Comparison of ENCODE assay signal across 22 cellular contexts in the genomic region with DNA sequence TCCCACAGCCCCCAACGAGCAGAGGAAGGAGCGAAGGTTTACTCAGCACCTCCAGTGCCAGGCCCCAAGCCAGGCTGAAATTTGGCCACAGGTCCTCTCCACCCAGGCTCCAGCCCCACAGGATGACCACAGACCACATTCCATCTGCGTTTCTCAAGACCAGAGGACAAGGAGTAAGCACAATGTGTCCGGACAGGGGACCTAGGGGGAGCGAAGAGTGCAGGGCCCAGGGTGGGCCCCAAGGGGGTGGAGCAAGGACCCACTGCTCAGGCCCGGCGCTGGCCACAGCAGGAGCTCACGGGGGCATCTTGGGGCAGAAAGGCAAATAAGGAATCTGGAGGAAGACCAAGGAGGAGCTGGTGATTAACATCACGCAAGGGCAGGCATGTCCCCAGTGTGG.
A peak's percentile ranks its signal among the peaks of the same experiment; 100 is the strongest.
DNase-seq lines count a peak whose midpoint lies in the region; ATAC-seq and TF ChIP-seq lines count a peak whose summit lies in the region.
"Had no signal": no experiment of that assay in that cellular context is flagged by ENCODE, and none has a peak within 500 bp of the region (broad histone marks: within the 10 kb centered on the region; RNA-seq: fewer than 3 reads in every experiment).

No MANE protein-coding gene starts in this region.

- no peak for ATAC-seq in GM21526 (IDR thresholded peaks at IDR 0.05; ENCODE audit: low FRiP score, unreplicated experiment)

- BruUV-seq in Caco-2 (replicated peaks; lab: Mats Ljungman, UMichigan): no TSS peak

- 93 to 96% methylated on average over 6 to 9 of the region's 9 CpGs for WGBS in endodermal cell (ENCODE audit: insufficient coverage in 1 of 2, insufficient read length in 1 of 2), 2 experiments

- TF ChIP-seq CTCF in endodermal cell (conservative IDR thresholded peaks at IDR 0.05) (no peak), nephron progenitor cell (IDR thresholded peaks at IDR 0.05) (no peak), Caco-2 (IDR thresholded peaks at IDR 0.05; ENCODE audit: insufficient read depth in 1 of 2, low read depth in 1 of 2, low read length in 1 of 2, severe bottlenecking in 1 of 2, unreplicated experiment in 1 of 2) (no peak)

- H3K36me3 Mint-ChIP-seq in endodermal cell (ENCODE audit: low read depth): peaks cover 29% of the 10 kb centered on the region
- peaks cover 36% of the 10 kb centered on the region for H3K36me3 Mint-ChIP-seq in nephron progenitor cell (ENCODE audit: low read depth)
- H3K36me3 Mint-ChIP-seq in Caco-2 (ENCODE audit: insufficient read depth, unreplicated experiment): no peaks in the 10 kb centered on the region

- peaks cover 9% of the 10 kb centered on the region; the same call in 1 of the 2 replicates for H3K36me3 ChIP-seq in BLaER1
- peaks cover 4% of the 10 kb centered on the region for H3K36me3 ChIP-seq in endodermal cell (ENCODE audit: control insufficient read depth, insufficient read depth, low read length)
- no peaks in the 10 kb centered on the region for H3K36me3 ChIP-seq in Caco-2 (ENCODE audit: control insufficient read depth, insufficient read depth, low read length)
- H3K36me3 ChIP-seq: HAP-1, uterus had no signal

- H4K20me1 ChIP-seq in BLaER1: no peaks in the 10 kb centered on the region

- peak overlapping the region; percentile 96 for H3K4me2 ChIP-seq in BLaER1

- peaks cover 12% of the 10 kb centered on the region for H3K9me3 Mint-ChIP-seq in endodermal cell
- peaks cover 12% of the 10 kb centered on the region for H3K9me3 Mint-ChIP-seq in nephron progenitor cell
- no peaks in the 10 kb centered on the region for H3K9me3 Mint-ChIP-seq in Caco-2 (ENCODE audit: unreplicated experiment)
- H3K9me3 Mint-ChIP-seq: activated naive CD4-positive, alpha-beta T cell treated with anti-CD3 and anti-CD28 coated beads for 36 hours had no signal

- H3K4me3 Mint-ChIP-seq in endodermal cell (no peak overlapping the region), nephron progenitor cell (no peak overlapping the region), Caco-2 (ENCODE audit: unreplicated experiment) (no peak overlapping the region)
- H3K4me3 Mint-ChIP-seq: activated naive CD4-positive, alpha-beta T cell treated with anti-CD3 and anti-CD28 coated beads for 36 hours; CD4-positive, alpha-beta memory T cell had no signal

- no peak overlapping the region for H3K4me3 ChIP-seq in BLaER1
- no peak overlapping the region for H3K4me3 ChIP-seq in endodermal cell (ENCODE audit: low read length)
- no peak overlapping the region for H3K4me3 ChIP-seq in Caco-2 (ENCODE audit: low read depth, low read length)
- H3K4me3 ChIP-seq: HAP-1, lung, uterus had no signal

- H3K27ac Mint-ChIP-seq in endodermal cell: peak overlapping the region; percentile 35
- peak overlapping the region; percentile 42 for H3K27ac Mint-ChIP-seq in nephron progenitor cell
- H3K27ac Mint-ChIP-seq in Caco-2 (ENCODE audit: unreplicated experiment): no peak overlapping the region
- H3K27ac Mint-ChIP-seq: activated naive CD4-positive, alpha-beta T cell treated with anti-CD3 and anti-CD28 coated beads for 36 hours; CD4-positive, alpha-beta memory T cell had no signal

- H3K4me1 ChIP-seq in BLaER1: peaks cover 92% of the 10 kb centered on the region
- peaks cover 5% of the 10 kb centered on the region for H3K4me1 ChIP-seq in endodermal cell (ENCODE audit: control insufficient read depth, insufficient read depth, low read length)
- H3K4me1 ChIP-seq in Caco-2: no peaks in the 10 kb centered on the region
- H3K4me1 ChIP-seq: uterus had no signal

- H3K4me1 Mint-ChIP-seq in endodermal cell: peaks cover 10% of the 10 kb centered on the region
- H3K4me1 Mint-ChIP-seq in nephron progenitor cell: peaks cover 80% of the 10 kb centered on the region
- no peaks in the 10 kb centered on the region for H3K4me1 Mint-ChIP-seq in Caco-2 (ENCODE audit: low read depth, unreplicated experiment)
- H3K4me1 Mint-ChIP-seq: CD4-positive, alpha-beta memory T cell had no signal

- H3K27me3 ChIP-seq in BLaER1 (no peaks in the 10 kb centered on the region), endodermal cell (ENCODE audit: control insufficient read depth, insufficient read depth, low read length, poor library complexity, severe bottlenecking) (no peaks in the 10 kb centered on the region), Caco-2 (replicated peaks; ENCODE audit: control insufficient read depth, insufficient read depth, low read length) (no peaks in the 10 kb centered on the region)
- H3K27me3 ChIP-seq: uterus had no signal

- DNase-seq in LHCN-M2 (ENCODE audit: low read depth): peak; percentile 82
- no peak for DNase-seq in endodermal cell
- DNase-seq in nephron progenitor cell: no peak
- no peak for DNase-seq in Caco-2
- no peak for DNase-seq in effector CD8-positive, alpha-beta T cell (lab: John Stamatoyannopoulos, UW)
- no peak for DNase-seq in NCI-H1436 (lab: John Stamatoyannopoulos, UW)
- DNase-seq: activated naive CD4-positive, alpha-beta T cell treated with anti-CD3 and anti-CD28 coated beads for 36 hours; activated T-cell treated with anti-CD3 and anti-CD28 coated beads, Interleukin-2, amount 50 U/mL, for 48 hours; anterior cingulate cortex; CD4-positive, alpha-beta memory T cell; DMS79 treated with DMSO at 0.1 percent for 48 hours; hippocampal formation; NCI-H2171; NCI-H524 treated with DMSO at 0.1 percent for 48 hours; occipital lobe; substantia nigra; SW 1271; uterus had no signal

- H3K9ac ChIP-seq in BLaER1 (peak overlapping the region; percentile 81; the same call in 1 of the 2 replicates), endodermal cell (ENCODE audit: extremely low read depth, low read length, poor library complexity, severe bottlenecking) (no peak overlapping the region)

- H3K9me3 ChIP-seq in BLaER1 (peaks cover 14% of the 10 kb centered on the region), endodermal cell (ENCODE audit: control insufficient read depth, low read length) (peaks cover 10% of the 10 kb centered on the region), Caco-2 (no peaks in the 10 kb centered on the region)
- H3K9me3 ChIP-seq: HAP-1, uterus had no signal

- CTCF ChIA-PET in Caco-2 (lab: Charles Lee): no interaction called here

- intact Hi-C loops in Caco-2 (cut with micrococcal nuclease; ENCODE audit: unreplicated experiment): no loop called here

- peak overlapping the region; percentile 97 for H3K27ac ChIP-seq in BLaER1
- no peak overlapping the region for H3K27ac ChIP-seq in endodermal cell (ENCODE audit: low read depth, low read length)
- H3K27ac ChIP-seq: uterus had no signal

- no peaks in the 10 kb centered on the region for H3K27me3 Mint-ChIP-seq in endodermal cell (ENCODE audit: insufficient read depth)
- H3K27me3 Mint-ChIP-seq in nephron progenitor cell (ENCODE audit: low read depth, poor library complexity): peaks cover 3% of the 10 kb centered on the region
- no peaks in the 10 kb centered on the region for H3K27me3 Mint-ChIP-seq in Caco-2 (ENCODE audit: insufficient read depth, unreplicated experiment)
- H3K27me3 Mint-ChIP-seq: CD4-positive, alpha-beta memory T cell had no signal

- POLR2A ChIA-PET in Caco-2 (lab: Charles Lee): no interaction called here
